ENCODE assay signal across 11 cellular contexts in genomic region chr9:976258-976804, GRCh38. TPM values are rescaled to one million over a fixed set of nuclear protein-coding genes. Genes with fewer than 3 reads are reported as not detected.
A peak's percentile ranks its signal among the peaks of the same experiment; 100 is the strongest.
DNase-seq lines count a peak whose midpoint lies in the region; ATAC-seq, FAIRE-seq and TF ChIP-seq lines count a peak whose summit lies in the region.
"Had no signal": no experiment of that assay in that cellular context is flagged by ENCODE, and none has a peak within 500 bp of the region (broad histone marks: within the 10 kb centered on the region; RNA-seq: fewer than 3 reads in every experiment).

Gene DMRT3 (plus strand): TSS chr9:976655. CDS start chr9:977002, 347 bp downstream.

- H3K27ac ChIP-seq in HepG2 (ENCODE audit: extremely low read length, insufficient read depth, low read length) (no peak within 1 kb of the TSS), right lobe of liver (no peak within 1 kb of the TSS), left lung (no peak within 1 kb of the TSS), aorta (ENCODE audit: low read depth in 1 of 2, low read length in 2 of 2) (no peak within 1 kb of the TSS), sigmoid colon (no peak within 1 kb of the TSS)
- H3K27ac ChIP-seq: heart left ventricle had no signal

- in situ Hi-C loops in HepG2 (cut with HindIII; ENCODE audit: extremely low pct_ligation_motif_present, low pct_unique_long_range_greater_than_20kb), result loop anchor here (25.0 kb wide), 1 partner anchor 389 kb away; no protein-coding TSS in a partner anchor

- WGBS in HepG2 (ENCODE audit: low lambda C conversion rate), result 38% methylated on average over 40 of the region's 51 CpGs
- WGBS in right lobe of liver (ENCODE audit: insufficient coverage, low coverage, low lambda C conversion rate, missing lambda C conversion rate), result 3% methylated on average over 21 of the region's 51 CpGs
- 1 to 2% methylated on average over 48 to 51 of the region's 51 CpGs for WGBS in aorta, 2 donors
- 2% methylated on average over 51 of the region's 51 CpGs for WGBS in sigmoid colon, 2 donors

- DNase-seq in HepG2 (ENCODE audit: low spot score) (no peak), right lobe of liver (no peak), WTC11 (ENCODE audit: low spot score) (peak; percentile 79), left lung (no peak), aorta (no peak), sigmoid colon (no peak), OCI-M1 (lab: John Stamatoyannopoulos, UW) (no peak), H54 (ENCODE audit: insufficient read length, low spot score) (no peak)
- DNase-seq: heart left ventricle; stimulated activated CD4-positive, alpha-beta T cell treated with anti-CD3 and anti-CD28 coated beads, Interleukin-1b, Interleukin-23, amount 100 ng/mL, for 48 hours had no signal

- no peak within 1 kb of the TSS for H3K4me3 ChIP-seq in HepG2 (replicated peaks in 1 of 3; ENCODE audit: insufficient read depth in 1 of 3, low read depth in 2 of 3, low read length in 3 of 3)
- no peak within 1 kb of the TSS for H3K4me3 ChIP-seq in right lobe of liver
- no peak within 1 kb of the TSS for H3K4me3 ChIP-seq in left lung
- no peak within 1 kb of the TSS for H3K4me3 ChIP-seq in aorta (ENCODE audit: low read length in 2 of 2)
- H3K4me3 ChIP-seq in sigmoid colon, result peak within 1 kb of the TSS in 1 of 4 donors; percentile 13

- H3K9ac ChIP-seq in HepG2 (ENCODE audit: insufficient read depth, low read depth, low read length), result no peak within 1 kb of the TSS

- H3K4me1 ChIP-seq in HepG2 (ENCODE audit: insufficient read depth, low read length) (no peaks in the 10 kb centered on the region), right lobe of liver (peaks cover 0 to 9% (median 0%) of the 10 kb centered on the region in 4 donors), left lung (peaks cover 0 to 32% of the 10 kb centered on the region in 2 donors), aorta (ENCODE audit: control insufficient read depth in 1 of 2, insufficient read depth in 2 of 2, low read length in 2 of 2) (no peaks in the 10 kb centered on the region), sigmoid colon (peaks cover 0 to 38% (median 33%) of the 10 kb centered on the region in 4 donors)

- H3K27ac Mint-ChIP-seq in WTC11, result no peak within 1 kb of the TSS

- H3K36me3 ChIP-seq in HepG2 (replicated peaks in 1 of 2; ENCODE audit: control insufficient read depth in 1 of 2, insufficient read depth in 2 of 2, low read length in 2 of 2) (no peaks in the 10 kb centered on the region), right lobe of liver (no peaks in the 10 kb centered on the region), left lung (no peaks in the 10 kb centered on the region), aorta (ENCODE audit: control insufficient read depth in 1 of 2, insufficient read depth in 2 of 2, low read length in 1 of 2) (no peaks in the 10 kb centered on the region), sigmoid colon (no peaks in the 10 kb centered on the region)
- H3K36me3 ChIP-seq: heart left ventricle had no signal

- FAIRE-seq in HepG2 (lab: Jason Lieb, UNC) (no peak), H54 (lab: Jason Lieb, UNC) (no peak)

- no peaks in the 10 kb centered on the region for H3K79me2 ChIP-seq in HepG2 (ENCODE audit: insufficient read depth, low read length)

- TF ChIP-seq POLR2A in HepG2 (IDR thresholded peaks at IDR 0.05; ENCODE audit: insufficient read depth in 1 of 2, low read depth in 2 of 2, low read length in 2 of 2) (no peak), right lobe of liver (IDR thresholded peaks at IDR 0.05) (no peak), sigmoid colon (IDR thresholded peaks at IDR 0.05) (no peak), H54 (IDR thresholded peaks at IDR 0.05; ENCODE audit: low read depth, low read length) (no peak)

- no peaks in the 10 kb centered on the region for H3K36me3 Mint-ChIP-seq in WTC11

- POLR2A ChIA-PET in HepG2 (lab: Yijun Ruan, JAX), result no interaction called here
- POLR2A ChIA-PET in WTC11 (lab: Charles Lee), result interaction anchor here (1.8 kb wide), 1 partner anchor 9 kb away, joined by 6 read pairs; no protein-coding TSS in a partner anchor

- no peak for TF ChIP-seq EP300 in HepG2 (IDR thresholded peaks at IDR 0.05; ENCODE audit: low read depth in 2 of 2, low read length in 2 of 2)
- TF ChIP-seq EP300 in HepG2 (CRISPR knock-in tag; IDR thresholded peaks at IDR 0.05; ENCODE audit: borderline replicate concordance), result no peak
- no peak for TF ChIP-seq EP300 in sigmoid colon (IDR thresholded peaks at IDR 0.05)

- no peaks in the 10 kb centered on the region for H4K20me1 ChIP-seq in HepG2 (ENCODE audit: insufficient read depth, low read length)

- H3K4me2 ChIP-seq in HepG2 (ENCODE audit: low read depth, low read length), result no peak within 1 kb of the TSS

- H3K4me3 Mint-ChIP-seq in WTC11, result peak within 1 kb of the TSS; percentile 61

- ATAC-seq in HepG2 (peak; percentile 35), right lobe of liver (no peak), WTC11 (peak; percentile 14), left lung (peak; percentile 35), aorta (ENCODE audit: low FRiP score) (peak; percentile 11)
- ATAC-seq: heart left ventricle had no signal

- peaks cover 98% of the 10 kb centered on the region for H3K27me3 Mint-ChIP-seq in WTC11 (ENCODE audit: low read depth)

- H3K4me1 Mint-ChIP-seq in WTC11, result peaks cover 53% of the 10 kb centered on the region

- BruUV-seq in HepG2 (replicated peaks; lab: Mats Ljungman, UMichigan), result no TSS peak

- TF ChIP-seq RAD21 in HepG2 (CRISPR knock-in tag; IDR thresholded peaks at IDR 0.05), result no peak

- intact Hi-C loops in HepG2 (cut with micrococcal nuclease; ENCODE audit: unreplicated experiment) (no loop called here), right lobe of liver (cut with DNase I) (no loop called here), left lung (cut with DNase I) (no loop called here), aorta (cut with DNase I) (no loop called here), sigmoid colon (cut with DNase I) (no loop called here)

- peaks cover 8 to 80% of the 10 kb centered on the region in 2 experiments for H3K27me3 ChIP-seq in HepG2 (ENCODE audit: control insufficient read depth in 1 of 2, insufficient read depth in 2 of 2, low read length in 2 of 2)
- peaks cover 8 to 53% of the 10 kb centered on the region in 2 donors for H3K27me3 ChIP-seq in right lobe of liver
- peaks cover 100% of the 10 kb centered on the region in 2 donors for H3K27me3 ChIP-seq in left lung
- H3K27me3 ChIP-seq in aorta (ENCODE audit: control insufficient read depth in 1 of 2, insufficient read depth in 2 of 2, low read length in 1 of 2), result no peaks in the 10 kb centered on the region
- peaks cover 63 to 100% (median 95%) of the 10 kb centered on the region in 3 donors for H3K27me3 ChIP-seq in sigmoid colon

- TF ChIP-seq CTCF in HepG2 (CRISPR knock-in tag; IDR thresholded peaks at IDR 0.05), result no peak
- TF ChIP-seq CTCF in right lobe of liver (IDR thresholded peaks at IDR 0.05), result no peak
- no peak for TF ChIP-seq CTCF in WTC11 (IDR thresholded peaks at IDR 0.05)
- no peak for TF ChIP-seq CTCF in left lung (IDR thresholded peaks at IDR 0.05)
- no peak for TF ChIP-seq CTCF in sigmoid colon (IDR thresholded peaks at IDR 0.05)

- no peaks in the 10 kb centered on the region for H3K9me3 Mint-ChIP-seq in WTC11

- CTCF ChIA-PET in HepG2 (lab: Yijun Ruan, JAX; ENCODE audit: low intra/inter-chr PET ratio, low total read pairs), result no interaction called here
- CTCF ChIA-PET in WTC11 (lab: Charles Lee), result interaction anchor here (0.8 to 3.1 kb wide), 9 partner anchors 9 to 84 kb away, joined by 3 to 17 read pairs (median 4); partner anchors contain the start of gene DMRT2

- H2AFZ ChIP-seq in HepG2 (ENCODE audit: low read length), result no peak within 1 kb of the TSS

- H3K9me3 ChIP-seq in HepG2 (ENCODE audit: low read length), result no peaks in the 10 kb centered on the region
- H3K9me3 ChIP-seq in right lobe of liver, result no peaks in the 10 kb centered on the region
- H3K9me3 ChIP-seq in left lung, result no peaks in the 10 kb centered on the region
- no peaks in the 10 kb centered on the region for H3K9me3 ChIP-seq in aorta (ENCODE audit: control insufficient read depth, low read length)
- no peaks in the 10 kb centered on the region for H3K9me3 ChIP-seq in sigmoid colon
- H3K9me3 ChIP-seq: heart left ventricle had no signal

TF ChIP-seq in HepG2, 621 proteins besides CTCF, POLR2A, EP300 and RAD21 (continues in another document):
- no peak for TF ChIP-seq ZNF841 (CRISPR knock-in tag; IDR thresholded peaks at IDR 0.05; ENCODE audit: borderline replicate concordance)

TF ChIP-seq in WTC11, 78 proteins besides CTCF, POLR2A, EP300 and RAD21 (continues in another document):
- no peak for TF ChIP-seq TEAD4 (CRISPR knock-in tag; IDR thresholded peaks at IDR 0.05)
- TF ChIP-seq MXD4 (CRISPR knock-in tag; IDR thresholded peaks at IDR 0.05; ENCODE audit: borderline replicate concordance), result no peak
- no peak for TF ChIP-seq JUN (CRISPR knock-in tag; IDR thresholded peaks at IDR 0.05)

RNA-seq across cellular contexts. Expression of gene DMRT3, which starts in this region (rescaled TPM):
- total RNA-seq in HepG2 (2016; rRNA removed; fragmentation: Illumina TruSeq; extraction: Trizol), result not detected in 2 replicates
- not detected in 2 replicates for total RNA-seq in HepG2 (2016; cell fraction: cytosol; rRNA removed; fragmentation: Illumina TruSeq; extraction: Trizol; ENCODE audit: low read depth)
- not detected in 2 replicates for total RNA-seq in HepG2 (2016; cell fraction: insoluble cytoplasmic fraction; rRNA removed; fragmentation: Illumina TruSeq; extraction: Trizol)
- not detected in 2 replicates for total RNA-seq in HepG2 (2016; cell fraction: membrane; rRNA removed; fragmentation: Illumina TruSeq; extraction: Trizol)
- total RNA-seq in HepG2 (2016; cell fraction: nucleus; rRNA removed; fragmentation: Illumina TruSeq; extraction: Trizol), result not detected in 2 replicates
- not detected in 2 replicates for polyA plus RNA-seq in HepG2 (2011; rRNA removed)
- polyA plus RNA-seq in HepG2 (2011; cell fraction: cytosol; rRNA removed), result not detected in 2 replicates
- not detected in 2 replicates for polyA plus RNA-seq in HepG2 (2011; cell fraction: nucleus; rRNA removed)
- polyA plus RNA-seq in HepG2 (2012), result not detected in 2 replicates
- polyA plus RNA-seq in HepG2 (2016; cell fraction: cytosol; fragmentation: Illumina TruSeq; extraction: Trizol; ENCODE audit: low read depth), result not detected in 2 replicates
- not detected in 2 replicates for polyA plus RNA-seq in HepG2 (2016; cell fraction: insoluble cytoplasmic fraction; fragmentation: Illumina TruSeq; extraction: Trizol; ENCODE audit: low read depth)
- not detected in 2 replicates for polyA plus RNA-seq in HepG2 (2016; cell fraction: membrane; fragmentation: Illumina TruSeq; extraction: Trizol; ENCODE audit: low read depth)
- polyA plus RNA-seq in HepG2 (2016; cell fraction: nucleus; fragmentation: Illumina TruSeq; extraction: Trizol; ENCODE audit: insufficient read depth, low read depth), result not detected in 2 replicates
- polyA minus RNA-seq in HepG2 (2011; rRNA and poly(A)+ RNA removed; ENCODE audit: low replicate concordance), result not detected in 2 replicates
- not detected in 2 replicates for polyA minus RNA-seq in HepG2 (2011; cell fraction: cytosol; rRNA and poly(A)+ RNA removed)
- not detected in 2 replicates for polyA minus RNA-seq in HepG2 (2011; cell fraction: nucleus; rRNA and poly(A)+ RNA removed)
- total RNA-seq in right lobe of liver, result not detected
- not detected in 3 replicates for total RNA-seq in WTC11 (2021)
- total RNA-seq in left lung, result not detected
- total RNA-seq in aorta, result 1 to 10 TPM in 1 of 2 donors, under 1 TPM in 1; 0.26 to 1.2 TPM
- not detected for polyA plus RNA-seq in aorta
- not detected for total RNA-seq in sigmoid colon
- not detected for polyA plus RNA-seq in sigmoid colon
- total RNA-seq: HT-29 had no signal
- polyA plus RNA-seq: heart left ventricle had no signal

Comparison
In these comparisons a context has a peak if more than half of its experiments do, and no peak if none do; other contexts are left out.
1. Peak in ATAC-seq in HepG2; RNA of the gene not detected or under 1 TPM.
2. Peak in DNase-seq and ATAC-seq in WTC11; RNA of the gene not detected or under 1 TPM.
3. Peak in ATAC-seq in left lung; RNA of the gene not detected or under 1 TPM.
4. Of the 50 proteins assayed by ChIP-seq in both HepG2 and WTC11: peak only in HepG2: none; only in WTC11: FOXP4 and ZNF263; in both: none; in neither: 48.